22 cellular contexts compared by ENCODE assay signal in the genomic region with DNA sequence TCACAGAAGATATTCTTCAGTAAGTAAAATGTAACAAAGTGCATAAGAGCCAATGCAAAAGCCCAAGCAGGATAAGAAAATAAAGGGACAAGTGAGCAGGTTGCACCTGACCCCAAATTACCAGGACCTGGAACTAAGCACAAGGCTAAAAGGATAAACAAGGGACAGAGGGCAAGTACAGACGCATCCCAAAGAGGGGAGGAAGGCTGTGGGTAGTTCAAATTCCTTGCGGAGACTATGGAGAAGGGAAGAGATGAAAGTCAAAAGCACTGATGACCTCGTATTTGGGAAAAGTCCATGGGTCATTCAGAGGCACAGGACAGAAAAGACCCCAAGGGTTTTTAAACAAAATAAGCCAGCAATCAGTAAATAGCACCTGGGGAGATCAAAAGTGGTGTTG. TPM values are rescaled to one million over a fixed set of nuclear protein-coding genes. Genes with fewer than 3 reads are reported as not detected.
"Had no signal": no experiment of that assay in that cellular context is flagged by ENCODE, and none has a peak within 500 bp of the region (broad histone marks: within the 10 kb centered on the region; RNA-seq: fewer than 3 reads in every experiment).

No MANE protein-coding gene starts in this region.

- ATAC-seq: activated T-cell treated with anti-CD3 and anti-CD28 coated beads, Interleukin-2, amount 50 U/mL, for 4 hours; PC-3; SK-N-SH treated with all-trans-retinoic acid at 6 μM for 48 hours had no signal

- H3K27me3 ChIP-seq: brain microvascular endothelial cell, SJSA1 had no signal

- DNase-seq: activated B cell treated with CpG ODN at 0.5 μM for 24 hours; activated CD4-positive, alpha-beta memory T cell treated with anti-CD3 and anti-CD28 coated beads for 36 hours; activated CD4-positive, alpha-beta T cell treated with anti-CD3 and anti-CD28 coated beads, Interleukin-2, amount 10 ng/mL, durations not matched to agents 7 days and 5 days; activated CD8-positive, alpha-beta memory T cell treated with anti-CD3 and anti-CD28 coated beads for 24 hours; activated gamma-delta T cell; activated naive CD4-positive, alpha-beta T cell treated with anti-CD3 and anti-CD28 coated beads for 36 hours; activated T-cell treated with anti-CD3 and anti-CD28 coated beads, Interleukin-2, amount 50 U/mL, for 4 hours; amygdala; brain microvascular endothelial cell; Kasumi-1; KBM-7; NCI-H1048; NCI-H146; NCI-H187 treated with DMSO at 0.1 percent for 48 hours; NCI-H2081 treated with DMSO at 0.1 percent for 48 hours; NCI-H510A treated with DMSO at 0.1 percent for 48 hours; PC-3; SHP77 had no signal

- H3K4me1 ChIP-seq: SJSA1 had no signal

- H3K36me3 ChIP-seq: brain microvascular endothelial cell, SJSA1 had no signal

- H3K27ac ChIP-seq: brain microvascular endothelial cell, SJSA1 had no signal

- H3K4me3 ChIP-seq: SJSA1 had no signal

- H3K36me3 Mint-ChIP-seq: activated CD4-positive, alpha-beta memory T cell treated with anti-CD3 and anti-CD28 coated beads for 36 hours had no signal

- H3K4me3 Mint-ChIP-seq: activated B cell treated with CpG ODN at 0.5 μM for 24 hours; activated CD4-positive, alpha-beta memory T cell treated with anti-CD3 and anti-CD28 coated beads for 36 hours; activated CD4-positive, alpha-beta T cell treated with anti-CD3 and anti-CD28 coated beads, Interleukin-2, amount 10 ng/mL, durations not matched to agents 7 days and 5 days; activated naive CD4-positive, alpha-beta T cell treated with anti-CD3 and anti-CD28 coated beads for 36 hours; activated naive CD8-positive, alpha-beta T cell; activated T-cell treated with anti-CD3 and anti-CD28 coated beads, Interleukin-2, amount 50 U/mL, for 4 hours; T-helper 1 cell treated with Interleukin-12 subunit alpha and Interleukin-12 subunit beta and Interleukin-4 antibody, amounts not matched to agents 30 μg/mL and 1 μg/mL, for 36 hours had no signal

- H3K9me3 ChIP-seq: SJSA1 had no signal

- H3K9me3 Mint-ChIP-seq: activated CD4-positive, alpha-beta memory T cell treated with anti-CD3 and anti-CD28 coated beads for 36 hours; activated naive CD4-positive, alpha-beta T cell treated with anti-CD3 and anti-CD28 coated beads for 36 hours had no signal

- H3K4me1 Mint-ChIP-seq: activated B cell treated with CpG ODN at 0.5 μM for 24 hours; activated CD4-positive, alpha-beta T cell treated with anti-CD3 and anti-CD28 coated beads, Interleukin-2, amount 10 ng/mL, durations not matched to agents 7 days and 5 days had no signal

- H3K27ac Mint-ChIP-seq: activated B cell treated with CpG ODN at 0.5 μM for 24 hours; activated CD4-positive, alpha-beta memory T cell treated with anti-CD3 and anti-CD28 coated beads for 36 hours; activated CD4-positive, alpha-beta T cell treated with anti-CD3 and anti-CD28 coated beads, Interleukin-2, amount 10 ng/mL, durations not matched to agents 7 days and 5 days; activated naive CD4-positive, alpha-beta T cell treated with anti-CD3 and anti-CD28 coated beads for 36 hours; activated naive CD8-positive, alpha-beta T cell; T-helper 1 cell treated with Interleukin-12 subunit alpha and Interleukin-12 subunit beta and Interleukin-4 antibody, amounts not matched to agents 30 μg/mL and 1 μg/mL, for 36 hours had no signal

RNA-seq across cellular contexts. Expression of gene ELAVL2, which starts 11.8 kb away (rescaled TPM):
- total RNA-seq: activated B cell treated with CpG ODN at 0.5 μM for 24 hours; activated CD4-positive, alpha-beta memory T cell treated with anti-CD3 and anti-CD28 coated beads for 36 hours; activated CD4-positive, alpha-beta T cell treated with anti-CD3 and anti-CD28 coated beads, Interleukin-2, amount 10 ng/mL, durations not matched to agents 7 days and 5 days; activated naive CD4-positive, alpha-beta T cell treated with anti-CD3 and anti-CD28 coated beads for 36 hours; activated T-cell treated with anti-CD3 and anti-CD28 coated beads, Interleukin-2, amount 50 U/mL, for 4 hours had no signal
